Comparison of ENCODE assay signal across 32 cellular contexts in genomic region chr16:77962689-77963088, GRCh38. TPM values are rescaled to one million over a fixed set of nuclear protein-coding genes. Genes with fewer than 3 reads are reported as not detected.
"Had no signal": no experiment of that assay in that cellular context is flagged by ENCODE, and none has a peak within 500 bp of the region (broad histone marks: within the 10 kb centered on the region; RNA-seq: fewer than 3 reads in every experiment).

No MANE protein-coding gene starts in this region.

- H3K9me3 Mint-ChIP-seq: activated CD4-positive, alpha-beta T cell treated with anti-CD3 and anti-CD28 coated beads, Interleukin-2, amount 10 ng/mL, durations not matched to agents 7 days and 5 days; activated CD8-positive, alpha-beta T cell treated with anti-CD3 and anti-CD28 coated beads for 36 hours; activated naive CD4-positive, alpha-beta T cell treated with anti-CD3 and anti-CD28 coated beads, Interleukin-2, amount 50 U/mL, for 24 hours; stimulated activated naive B cell treated with anti-CD40 and anti-IgM and Interleukin-4, amounts not matched to agents 10 μg/mL and 1 μg/mL and 100 μg/mL, for 72 hours had no signal

- H3K36me3 Mint-ChIP-seq: activated CD8-positive, alpha-beta memory T cell treated with anti-CD3 and anti-CD28 coated beads, Interleukin-2, amount 10 ng/mL, durations not matched to agents 7 days and 5 days; activated naive CD4-positive, alpha-beta T cell treated with anti-CD3 and anti-CD28 coated beads, Interleukin-2, amount 50 U/mL, for 24 hours; immature natural killer cell; stimulated activated naive B cell treated with anti-CD40 and anti-IgM and Interleukin-4, amounts not matched to agents 10 μg/mL and 1 μg/mL and 100 μg/mL, for 72 hours had no signal

- H3K27ac Mint-ChIP-seq: activated CD4-positive, alpha-beta T cell treated with anti-CD3 and anti-CD28 coated beads, Interleukin-2, amount 10 ng/mL, durations not matched to agents 7 days and 5 days; activated CD8-positive, alpha-beta memory T cell treated with anti-CD3 and anti-CD28 coated beads, Interleukin-2, amount 10 ng/mL, durations not matched to agents 7 days and 5 days; activated CD8-positive, alpha-beta T cell treated with anti-CD3 and anti-CD28 coated beads for 36 hours; activated naive CD4-positive, alpha-beta T cell treated with anti-CD3 and anti-CD28 coated beads, Interleukin-2, amount 50 U/mL, for 24 hours; stimulated activated naive B cell treated with anti-CD40 and anti-IgM and Interleukin-4, amounts not matched to agents 10 μg/mL and 1 μg/mL and 100 μg/mL, for 72 hours; T-helper 17 cell had no signal

- H3K4me1 Mint-ChIP-seq: activated naive CD4-positive, alpha-beta T cell treated with anti-CD3 and anti-CD28 coated beads, Interleukin-2, amount 50 U/mL, for 24 hours; immature natural killer cell; nephron; stimulated activated naive B cell treated with anti-CD40 and anti-IgM and Interleukin-4, amounts not matched to agents 10 μg/mL and 1 μg/mL and 100 μg/mL, for 72 hours had no signal

- H3K4me1 ChIP-seq: body of pancreas, left ventricle myocardium inferior, transverse colon, vagina had no signal

- DNase-seq: activated CD4-positive, alpha-beta T cell treated with anti-CD3 and anti-CD28 coated beads, Interleukin-2, amount 10 ng/mL, durations not matched to agents 7 days and 5 days; activated CD8-positive, alpha-beta memory T cell treated with anti-CD3 and anti-CD28 coated beads, Interleukin-2, amount 10 ng/mL, durations not matched to agents 7 days and 5 days; activated CD8-positive, alpha-beta T cell treated with anti-CD3 and anti-CD28 coated beads for 36 hours; activated gamma-delta T cell treated with Interleukin-2 at 50 U/mL for 16 hours; activated T-cell treated with anti-CD3 and anti-CD28 coated beads for 4 hours; anterior cingulate cortex; body of pancreas; dermis blood vessel endothelial cell; effector CD8-positive, alpha-beta T cell; foreskin melanocyte; immature natural killer cell; left ventricle myocardium inferior; occipital lobe; posterior cingulate gyrus; small intestine; stimulated activated CD4-positive, alpha-beta T cell treated with anti-CD3 and anti-CD28 coated beads, Interleukin-15, amount 100 ng/mL, for 24 hours; stimulated activated naive B cell treated with anti-CD40 and anti-IgM and Interleukin-4, amounts not matched to agents 10 μg/mL and 1 μg/mL and 100 μg/mL, for 72 hours; T-helper 17 cell; transverse colon had no signal

- H3K27me3 ChIP-seq: body of pancreas, transverse colon, vagina had no signal

- FAIRE-seq: endothelial cell of umbilical vein, small intestine had no signal

- H3K4me3 ChIP-seq: body of pancreas, left ventricle myocardium inferior, transverse colon, vagina had no signal

- H3K4me3 Mint-ChIP-seq: activated CD4-positive, alpha-beta T cell treated with anti-CD3 and anti-CD28 coated beads, Interleukin-2, amount 10 ng/mL, durations not matched to agents 7 days and 5 days; activated CD8-positive, alpha-beta memory T cell treated with anti-CD3 and anti-CD28 coated beads, Interleukin-2, amount 10 ng/mL, durations not matched to agents 7 days and 5 days; activated CD8-positive, alpha-beta T cell treated with anti-CD3 and anti-CD28 coated beads for 36 hours; activated naive CD4-positive, alpha-beta T cell treated with anti-CD3 and anti-CD28 coated beads, Interleukin-2, amount 50 U/mL, for 24 hours; nephron; stimulated activated naive B cell treated with anti-CD40 and anti-IgM and Interleukin-4, amounts not matched to agents 10 μg/mL and 1 μg/mL and 100 μg/mL, for 72 hours; T-helper 17 cell had no signal

- H3K27ac ChIP-seq: body of pancreas, left ventricle myocardium inferior, transverse colon, vagina had no signal

- ATAC-seq: activated CD4-positive, CD25-positive, alpha-beta regulatory T cell treated with anti-CD3 and anti-CD28 coated beads, Interleukin-2, amount 50 U/mL, for 24 hours; activated CD8-positive, alpha-beta memory T cell treated with anti-CD3 and anti-CD28 coated beads, Interleukin-2, amount 10 ng/mL, durations not matched to agents 7 days and 5 days; activated CD8-positive, alpha-beta T cell treated with anti-CD3 and anti-CD28 coated beads for 36 hours; body of pancreas; esophagus mucosa; sciatic nerve; stimulated activated naive B cell treated with anti-CD40 and anti-IgM and Interleukin-4, amounts not matched to agents 10 μg/mL and 1 μg/mL and 100 μg/mL, for 72 hours; T-helper 17 cell had no signal

- H3K36me3 ChIP-seq: left ventricle myocardium inferior, transverse colon, vagina had no signal

- H3K9me3 ChIP-seq: body of pancreas, left ventricle myocardium inferior, transverse colon, vagina had no signal

RNA-seq across cellular contexts. Expression of gene CLEC3A, which starts 59.7 kb away (rescaled TPM):
- total RNA-seq: activated CD4-positive, alpha-beta T cell treated with anti-CD3 and anti-CD28 coated beads, Interleukin-2, amount 10 ng/mL, durations not matched to agents 7 days and 5 days; activated CD8-positive, alpha-beta memory T cell treated with anti-CD3 and anti-CD28 coated beads, Interleukin-2, amount 10 ng/mL, durations not matched to agents 7 days and 5 days; activated CD8-positive, alpha-beta T cell treated with anti-CD3 and anti-CD28 coated beads for 36 hours; body of pancreas; cardiac septum; dermis blood vessel endothelial cell; endothelial cell of umbilical vein; esophagus mucosa; kidney epithelial cell; left ventricle myocardium inferior; lung microvascular endothelial cell; mononuclear cell; myocyte; occipital lobe; sciatic nerve; T-helper 17 cell; temporal lobe; transverse colon; vagina had no signal
- polyA plus RNA-seq: endothelial cell of umbilical vein, immature natural killer cell had no signal
